17 cellular contexts compared by ENCODE assay signal in the genomic region with DNA sequence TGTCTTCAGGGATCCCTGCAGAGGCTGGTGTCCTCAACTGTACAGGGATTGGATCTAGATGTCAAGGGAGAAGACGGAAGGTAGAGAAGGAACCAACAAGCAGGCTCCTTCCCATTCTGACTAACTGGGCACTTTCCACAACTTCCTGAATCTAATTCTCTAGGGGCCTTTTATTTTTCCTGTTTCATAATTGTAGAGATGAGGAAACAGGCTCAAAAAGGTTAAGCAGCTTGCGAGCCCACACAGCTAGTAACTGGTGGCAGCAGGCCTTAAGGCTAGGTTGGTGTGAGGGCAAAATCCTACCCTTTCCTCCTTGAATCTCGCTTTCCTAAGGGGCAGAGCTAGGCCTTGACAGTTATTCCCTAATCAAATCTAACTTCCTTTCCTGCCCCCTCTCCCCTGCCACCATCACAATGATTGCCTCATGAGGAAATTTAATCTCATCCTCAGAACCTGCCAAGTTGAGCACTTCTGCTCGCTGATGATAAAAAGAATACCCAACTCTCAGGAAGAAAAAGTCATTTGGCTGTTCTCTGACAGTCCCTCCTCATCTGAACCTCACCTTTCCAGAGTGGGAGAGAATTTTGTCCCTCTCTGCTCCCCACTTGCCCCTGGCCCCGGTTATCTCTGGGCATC. TPM values are rescaled to one million over a fixed set of nuclear protein-coding genes. Genes with fewer than 3 reads are reported as not detected.
A peak's percentile ranks its signal among the peaks of the same experiment; 100 is the strongest.
DNase-seq lines count a peak whose midpoint lies in the region; ATAC-seq, FAIRE-seq and TF ChIP-seq lines count a peak whose summit lies in the region.
"Had no signal": no experiment of that assay in that cellular context is flagged by ENCODE, and none has a peak within 500 bp of the region (broad histone marks: within the 10 kb centered on the region; RNA-seq: fewer than 3 reads in every experiment).

No MANE protein-coding gene starts in this region.

- POLR2A ChIA-PET in K562 (lab: Yijun Ruan, JAX) (interaction anchor here (1.1 kb wide), 1 partner anchor 12 kb away, joined by 3 read pairs; no protein-coding TSS in a partner anchor), GM10248 (lab: Yijun Ruan, JAX) (no interaction called here)
- POLR2A ChIA-PET in naive thymus-derived CD4-positive, alpha-beta T cell (lab: Charles Lee), result no interaction called here

- H3K9me1 ChIP-seq in K562 (ENCODE audit: control insufficient read depth, insufficient read depth, low read length), result no peaks in the 10 kb centered on the region

- no peak for TF ChIP-seq EP300 in K562 (IDR thresholded peaks at IDR 0.05; ENCODE audit: low read length)

- TF ChIP-seq CTCF in K562 (IDR thresholded peaks at IDR 0.05 in 2 of 3, conservative IDR thresholded peaks at IDR 0.05 in 1 of 3; ENCODE audit: insufficient read depth in 2 of 3, low read depth in 1 of 3, low read length in 3 of 3) (no peak), GM10248 (IDR thresholded peaks at IDR 0.05; ENCODE audit: control extremely low read depth, extremely low read depth, low read depth, missing control alignments) (no peak)

- no peak overlapping the region for H3K4me2 ChIP-seq in K562 (ENCODE audit: insufficient read depth, low read length)

- in situ Hi-C loops in K562 (cut with MboI), result no loop called here

- no peak overlapping the region for H3K4me3 ChIP-seq in K562
- H3K4me3 ChIP-seq in naive thymus-derived CD4-positive, alpha-beta T cell (ENCODE audit: low read length), result no peak overlapping the region
- H3K4me3 ChIP-seq: skin epidermis had no signal

- H4K20me1 ChIP-seq in K562 (replicated peaks; ENCODE audit: control insufficient read depth, insufficient read depth, low read length), result no peaks in the 10 kb centered on the region

- peaks cover 0 to 10% (median 7%) of the 10 kb centered on the region in 7 donors for H3K4me1 Mint-ChIP-seq in naive thymus-derived CD4-positive, alpha-beta T cell
- peaks cover 1 to 8% of the 10 kb centered on the region in 2 donors for H3K4me1 Mint-ChIP-seq in stimulated activated naive B cell treated with anti-CD40 and anti-IgM and Interleukin-4, amounts not matched to agents 10 μg/mL and 1 μg/mL and 100 μg/mL, for 72 hours

- H3K27ac Mint-ChIP-seq in naive thymus-derived CD4-positive, alpha-beta T cell, result peak overlapping the region in 1 of 9 donors; percentile 45
- H3K27ac Mint-ChIP-seq in stimulated activated naive B cell treated with anti-CD40 and anti-IgM and Interleukin-4, amounts not matched to agents 10 μg/mL and 1 μg/mL and 100 μg/mL, for 72 hours, result no peak overlapping the region

- ATAC-seq in K562, result no peak
- peak; percentile 40 for ATAC-seq in naive thymus-derived CD4-positive, alpha-beta T cell
- no peak for ATAC-seq in stimulated activated naive B cell treated with anti-CD40 and anti-IgM and Interleukin-4, amounts not matched to agents 10 μg/mL and 1 μg/mL and 100 μg/mL, for 72 hours (replicated peaks)

- peaks cover 0 to 4% (median 3%) of the 10 kb centered on the region in 5 donors for H3K36me3 Mint-ChIP-seq in naive thymus-derived CD4-positive, alpha-beta T cell
- peaks cover 0 to 3% of the 10 kb centered on the region in 2 donors for H3K36me3 Mint-ChIP-seq in stimulated activated naive B cell treated with anti-CD40 and anti-IgM and Interleukin-4, amounts not matched to agents 10 μg/mL and 1 μg/mL and 100 μg/mL, for 72 hours

- no peaks in the 10 kb centered on the region for H3K9me3 Mint-ChIP-seq in naive thymus-derived CD4-positive, alpha-beta T cell
- H3K9me3 Mint-ChIP-seq in stimulated activated naive B cell treated with anti-CD40 and anti-IgM and Interleukin-4, amounts not matched to agents 10 μg/mL and 1 μg/mL and 100 μg/mL, for 72 hours, result no peaks in the 10 kb centered on the region

- peaks cover 4 to 6% of the 10 kb centered on the region in 2 experiments; a peak in 2 of 5 replicates for H3K4me1 ChIP-seq in K562 (replicated peaks in 1 of 2; ENCODE audit: control insufficient read depth in 2 of 2, insufficient read depth in 2 of 2, low read length in 2 of 2)
- H3K4me1 ChIP-seq in naive thymus-derived CD4-positive, alpha-beta T cell (ENCODE audit: control insufficient read depth in 2 of 2, insufficient read depth in 2 of 2, low read length in 2 of 2), result peaks cover 0 to 9% of the 10 kb centered on the region in 2 donors

- TF ChIP-seq RAD21 in K562 (CRISPR knock-in tag; conservative IDR thresholded peaks at IDR 0.05 in 1 of 2, IDR thresholded peaks at IDR 0.05 in 1 of 2), result no peak

- TF ChIP-seq POLR2A in K562 (conservative IDR thresholded peaks at IDR 0.05), result no peak

- CTCF ChIA-PET in K562 (lab: Yijun Ruan, JAX; ENCODE audit: low intra/inter-chr PET ratio), result no interaction called here
- CTCF ChIA-PET in naive thymus-derived CD4-positive, alpha-beta T cell (lab: Charles Lee), result interaction anchor here (0.7 kb wide), 1 partner anchor 510 kb away, joined by 3 read pairs; no protein-coding TSS in a partner anchor
- CTCF ChIA-PET in GM10248 (lab: Yijun Ruan, JAX), result interaction anchor here (5.1 kb wide), 1 partner anchor 686 kb away, joined by 46 read pairs; no protein-coding TSS in a partner anchor

- peaks cover 4 to 11% (median 6%) of the 10 kb centered on the region in 5 donors for H3K27me3 Mint-ChIP-seq in naive thymus-derived CD4-positive, alpha-beta T cell
- H3K27me3 Mint-ChIP-seq in stimulated activated naive B cell treated with anti-CD40 and anti-IgM and Interleukin-4, amounts not matched to agents 10 μg/mL and 1 μg/mL and 100 μg/mL, for 72 hours, result peaks cover 6 to 17% of the 10 kb centered on the region in 2 donors

- no TSS peak for BruUV-seq in K562 (replicated peaks; lab: Mats Ljungman, UMichigan)

- H2AFZ ChIP-seq in K562 (ENCODE audit: low read depth, low read length), result no peak overlapping the region

- H3K9me3 ChIP-seq in K562 (replicated peaks; ENCODE audit: control insufficient read depth, insufficient read depth, low read depth, low read length), result no peaks in the 10 kb centered on the region
- H3K9me3 ChIP-seq in naive thymus-derived CD4-positive, alpha-beta T cell (ENCODE audit: control insufficient read depth in 2 of 3, low read length in 3 of 3), result no peaks in the 10 kb centered on the region

- FAIRE-seq in K562 (lab: Jason Lieb, UNC), result no peak
- FAIRE-seq: astrocyte, urothelium cell line had no signal

- H3K27me3 ChIP-seq in K562 (ENCODE audit: control insufficient read depth in 2 of 2, insufficient read depth in 2 of 2, low read length in 2 of 2), result peaks cover 0 to 33% of the 10 kb centered on the region in 2 experiments; a peak in 3 of 5 replicates
- no peaks in the 10 kb centered on the region for H3K27me3 ChIP-seq in naive thymus-derived CD4-positive, alpha-beta T cell (ENCODE audit: control insufficient read depth in 2 of 2, insufficient read depth in 2 of 2, low read length in 2 of 2)

- WGBS in K562 (ENCODE audit: insufficient coverage, low coverage, missing lambda C conversion rate), result 9% methylated on average over 3 of the region's 5 CpGs

- H3K9ac ChIP-seq in K562 (ENCODE audit: insufficient read depth in 1 of 2, low read depth in 2 of 2, low read length in 2 of 2), result no peak overlapping the region

- DNase-seq in DMS 273 (lab: John Stamatoyannopoulos, UW; ENCODE audit: unreplicated experiment), result peak; percentile 38
- no peak for DNase-seq in DMS 273 treated with DMSO at 0.1 percent for 48 hours (lab: John Stamatoyannopoulos, UW)
- DNase-seq in NOMO-1 (lab: John Stamatoyannopoulos, UW; ENCODE audit: unreplicated experiment in 2 of 2), result peak; percentile 81 to 87
- no peak for DNase-seq in K562 (ENCODE audit: extremely low read depth in 1 of 4, low spot score in 3 of 4)
- DNase-seq in naive thymus-derived CD4-positive, alpha-beta T cell, result no peak
- DNase-seq in retina, result no peak
- DNase-seq in stimulated activated naive B cell treated with anti-CD40 and anti-IgM and Interleukin-4, amounts not matched to agents 10 μg/mL and 1 μg/mL and 100 μg/mL, for 72 hours, result no peak
- no peak for DNase-seq in GM10248 (ENCODE audit: extremely low spot score)
- DNase-seq: activated CD8-positive, alpha-beta memory T cell treated with anti-CD3 and anti-CD28 coated beads for 24 hours; NCI-H1092 treated with DMSO at 0.1 percent for 48 hours; NCI-H510A treated with DMSO at 0.1 percent for 48 hours; stimulated activated naive CD4-positive, alpha-beta T cell treated with Interleukin-2 at 50 U/mL for 16 hours; WERI-Rb-1 had no signal

- no peaks in the 10 kb centered on the region for H3K79me2 ChIP-seq in K562 (ENCODE audit: control insufficient read depth, insufficient read depth, low read length)

- no peaks in the 10 kb centered on the region for H3K36me3 ChIP-seq in K562 (ENCODE audit: control insufficient read depth, insufficient read depth, low read length)
- no peaks in the 10 kb centered on the region for H3K36me3 ChIP-seq in naive thymus-derived CD4-positive, alpha-beta T cell (ENCODE audit: control insufficient read depth in 2 of 3, insufficient read depth in 3 of 3, low read length in 3 of 3)
- H3K36me3 ChIP-seq: WERI-Rb-1 had no signal

- H3K27ac ChIP-seq in K562 (ENCODE audit: extremely low read depth, low read depth, low read length), result no peak overlapping the region
- no peak overlapping the region for H3K27ac ChIP-seq in naive thymus-derived CD4-positive, alpha-beta T cell (ENCODE audit: low read depth, low read length)
- H3K27ac ChIP-seq: 22Rv1, skin epidermis, WERI-Rb-1 had no signal

- no peak overlapping the region for H3K4me3 Mint-ChIP-seq in naive thymus-derived CD4-positive, alpha-beta T cell
- no peak overlapping the region for H3K4me3 Mint-ChIP-seq in stimulated activated naive B cell treated with anti-CD40 and anti-IgM and Interleukin-4, amounts not matched to agents 10 μg/mL and 1 μg/mL and 100 μg/mL, for 72 hours

- intact Hi-C loops in K562 (cut with micrococcal nuclease), result loop anchor here (5.0 kb wide), 1 partner anchor 130 kb away; no protein-coding TSS in a partner anchor
- intact Hi-C loops in naive thymus-derived CD4-positive, alpha-beta T cell (cut with micrococcal nuclease), result loop anchor here (5.0 kb wide), 2 partner anchors 35 to 705 kb away; partner anchors contain the start of gene POLE4 (in 1 of the 2)

RNA-seq across cellular contexts. Expression of gene POLE4, which starts 35.7 kb away (rescaled TPM):
- total RNA-seq in K562 (2011; cell fraction: chromatin; rRNA removed; ENCODE audit: low replicate concordance), result 11.4 and 20.9 TPM in 2 replicates
- total RNA-seq in K562 (2011; cell fraction: nucleolus; rRNA removed), result 8.0 and 10.5 TPM in 2 replicates
- total RNA-seq in K562 (2011; cell fraction: nucleoplasm; rRNA removed), result 19.5 and 32.4 TPM in 2 replicates
- total RNA-seq in K562 (2014; rRNA removed) (58.0 and 59.3 TPM in 2 replicates), K562 (2014; rRNA removed; fragmentation: Illumina TruSeq; extraction: Trizol) (57.3 and 57.5 TPM in 2 replicates), K562 (2015; rRNA removed; fragmentation: Illumina TruSeq; extraction: Trizol) (53.2 and 55.1 TPM in 2 replicates), K562 (2021) (70.0 and 84.1 TPM in 2 replicates)
- polyA plus RNA-seq in K562 (2011; rRNA removed) (37.6 and 73.7 TPM in 2 replicates), K562 (2014; fragmentation: Illumina TruSeq; extraction: Trizol) (26.7 and 30.9 TPM in 2 replicates), K562 (2014; fragmentation: Nextera tagmentation; extraction: Ambion mirVana) (10 to 100 TPM; 25.7 to 33.2 TPM), K562 (2014; rRNA removed) (58.9 and 70.2 TPM in 2 replicates)
- 15.2 and 19.0 TPM in 2 replicates for polyA plus RNA-seq in K562 (2011; cell fraction: cytosol; rRNA removed)
- polyA plus RNA-seq in K562 (2011; cell fraction: nucleus; rRNA removed), result 11.7 and 13.1 TPM in 2 replicates
- polyA plus RNA-seq in K562 (2012), result 37.9 and 80.1 TPM in 2 replicates
- polyA minus RNA-seq in K562 (2011; rRNA and poly(A)+ RNA removed), result 4.4 and 9.5 TPM in 2 replicates
- 9.3 and 12.3 TPM in 2 replicates for polyA minus RNA-seq in K562 (2011; cell fraction: cytosol; rRNA and poly(A)+ RNA removed)
- 9.0 and 15.3 TPM in 2 replicates for polyA minus RNA-seq in K562 (2011; cell fraction: nucleus; rRNA and poly(A)+ RNA removed)
- total RNA-seq in naive thymus-derived CD4-positive, alpha-beta T cell, result 10 to 100 TPM; 37.8 to 49.1 (median 43.6) TPM
- polyA plus RNA-seq in naive thymus-derived CD4-positive, alpha-beta T cell, result 100 to 1,000 TPM; 104 to 153 TPM

Comparison
In these comparisons a context has a peak if more than half of its experiments do, and no peak if none do; other contexts are left out.
1. DNase-seq: peak in DMS 273 (single experiment) and NOMO-1 (2 of 2); none in DMS 273 treated with DMSO at 0.1 percent for 48 hours (single experiment), K562 (0 of 4), naive thymus-derived CD4-positive, alpha-beta T cell (0 of 9), retina (single experiment), stimulated activated naive B cell treated with anti-CD40 and anti-IgM and Interleukin-4, amounts not matched to agents 10 μg/mL and 1 μg/mL and 100 μg/mL, for 72 hours (single experiment) and GM10248 (single experiment).